9 cellular contexts compared by ENCODE assay signal in the genomic region with DNA sequence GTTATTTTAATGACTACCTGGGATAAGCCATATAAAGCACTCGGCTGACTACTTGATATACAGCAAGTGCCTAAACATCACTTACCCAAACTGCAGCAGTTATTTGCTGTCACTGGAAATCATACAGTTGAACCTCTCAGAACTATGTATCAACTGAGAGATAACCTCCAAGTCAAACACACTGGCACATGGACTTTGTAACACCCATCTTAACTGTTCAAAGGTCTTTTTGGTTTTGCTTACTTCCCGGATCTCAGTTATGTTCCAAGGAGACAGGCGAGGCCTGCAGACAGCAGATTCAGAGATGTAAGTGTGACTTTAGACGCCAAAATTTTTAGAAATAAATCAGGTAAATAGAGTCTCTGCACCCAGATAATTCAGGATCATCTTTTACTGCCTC. TPM values are rescaled to one million over a fixed set of nuclear protein-coding genes. Genes with fewer than 3 reads are reported as not detected.
DNase-seq lines count a peak whose midpoint lies in the region; ATAC-seq and TF ChIP-seq lines count a peak whose summit lies in the region.
"Had no signal": no experiment of that assay in that cellular context is flagged by ENCODE, and none has a peak within 500 bp of the region (broad histone marks: within the 10 kb centered on the region; RNA-seq: fewer than 3 reads in every experiment).

No MANE protein-coding gene starts in this region.

- H3K9me3 ChIP-seq in HUES64 (ENCODE audit: insufficient read depth, low read depth, low read length) = no peaks in the 10 kb centered on the region

- TF ChIP-seq CTCF in AG04449 (IDR thresholded peaks at IDR 0.05; ENCODE audit: insufficient read depth, low read length, missing control alignments) = no peak
- TF ChIP-seq CTCF in brain microvascular endothelial cell (IDR thresholded peaks at IDR 0.05; ENCODE audit: low read depth, low read length, missing control alignments) = no peak

- H3K27me3 ChIP-seq in HUES64 (ENCODE audit: insufficient read depth, low read length) = no peaks in the 10 kb centered on the region
- H3K27me3 ChIP-seq in brain microvascular endothelial cell (replicated peaks) = no peaks in the 10 kb centered on the region

- H3K4me1 ChIP-seq in HUES64 (ENCODE audit: insufficient read depth, low read length) = peaks cover 6% of the 10 kb centered on the region; the same call in 1 of the 2 replicates

- ATAC-seq in GM19452 (IDR thresholded peaks at IDR 0.05; ENCODE audit: unreplicated experiment) = no peak

- no peak overlapping the region for H3K9ac ChIP-seq in HUES64 (ENCODE audit: low read depth, low read length)

- H3K27ac ChIP-seq in HUES64 (ENCODE audit: low read depth, low read length) (no peak overlapping the region), brain microvascular endothelial cell (no peak overlapping the region), caudate nucleus (ENCODE audit: low read depth, low read length) (no peak overlapping the region)

- 92% methylated on average over 4 of the region's 4 CpGs for WGBS in HUES64

- CTCF ChIA-PET in AG04449 (lab: Yijun Ruan, JAX) = no interaction called here

- POLR2A ChIA-PET in AG04449 (lab: Yijun Ruan, JAX) = no interaction called here

- DNase-seq in AG04449 (ENCODE audit: low read depth, low spot score) = no peak
- no peak for DNase-seq in brain microvascular endothelial cell
- DNase-seq in mucosa of gallbladder (ENCODE audit: low spot score) = peak; percentile 38
- DNase-seq in caudate nucleus (lab: John Stamatoyannopoulos, UW) = no peak
- DNase-seq in stimulated activated CD8-positive, alpha-beta memory T cell treated with anti-CD3 and anti-CD28 coated beads, Interleukin-4, amount 100 ng/mL, for 48 hours = no peak
- DNase-seq in amniotic stem cell (lab: John Stamatoyannopoulos, UW) = no peak
- DNase-seq: retina had no signal

- in situ Hi-C loops in brain microvascular endothelial cell (cut with HindIII; ENCODE audit: low pct_ligation_motif_present, low sequenced_read_pairs) = no loop called here

- H3K36me3 ChIP-seq in HUES64 (ENCODE audit: insufficient read depth, low read length) (peaks cover 18% of the 10 kb centered on the region), brain microvascular endothelial cell (replicated peaks) (peaks cover 35% of the 10 kb centered on the region)

- H3K4me3 ChIP-seq in AG04449 (ENCODE audit: low read depth, low read length) (peak overlapping the region; percentile 91), HUES64 (ENCODE audit: low read length) (peak overlapping the region; percentile 80), brain microvascular endothelial cell (ENCODE audit: low read depth, low read length) (peak overlapping the region; percentile 92)

RNA-seq across cellular contexts. Expression of a gene that starts 1.6 kb away (rescaled TPM):
- polyA plus RNA-seq in HUES64 (2013, experiment 1 of 2) = 64.6 TPM
- 73.5 TPM for polyA plus RNA-seq in HUES64 (2013, experiment 2 of 2)
- total RNA-seq in mucosa of gallbladder = 188 TPM

RNA-seq across cellular contexts. Expression of a gene that starts 34.6 kb away (rescaled TPM):
- polyA plus RNA-seq in HUES64 (2013, experiment 1 of 2) = 15.9 TPM
- 13.3 TPM for polyA plus RNA-seq in HUES64 (2013, experiment 2 of 2)
- 28.8 TPM for total RNA-seq in mucosa of gallbladder
